ENCODE assay signal across 9 cellular contexts in genomic region chr2:109046925-109047508, GRCh38. TPM values are rescaled to one million over a fixed set of nuclear protein-coding genes. Genes with fewer than 3 reads are reported as not detected.
DNase-seq lines count a peak whose midpoint lies in the region; ATAC-seq and TF ChIP-seq lines count a peak whose summit lies in the region.
"Had no signal": no experiment of that assay in that cellular context is flagged by ENCODE, and none has a peak within 500 bp of the region (broad histone marks: within the 10 kb centered on the region; RNA-seq: fewer than 3 reads in every experiment).

No MANE protein-coding gene starts in this region.

- H3K27me3 ChIP-seq in Panc1 (ENCODE audit: control insufficient read depth, insufficient read depth, low read length) (no peaks in the 10 kb centered on the region; the same call in 1 of the 2 replicates), gastroesophageal sphincter (no peaks in the 10 kb centered on the region)

- TF ChIP-seq CTCF in Panc1 (IDR thresholded peaks at IDR 0.05): no peak; the same call in 1 of the 2 replicates
- no peak for TF ChIP-seq CTCF in gastroesophageal sphincter (IDR thresholded peaks at IDR 0.05)

- H3K4me1 ChIP-seq in Panc1 (ENCODE audit: control insufficient read depth, insufficient read depth, low read length) (no peaks in the 10 kb centered on the region; the same call in 1 of the 2 replicates), gastroesophageal sphincter (no peaks in the 10 kb centered on the region)

- H3K36me3 Mint-ChIP-seq in activated CD4-positive, alpha-beta T cell treated with anti-CD3 and anti-CD28 coated beads for 36 hours (ENCODE audit: low read depth): no peaks in the 10 kb centered on the region
- H3K36me3 Mint-ChIP-seq in activated CD4-positive, alpha-beta T cell treated with anti-CD3 and anti-CD28 coated beads, Interleukin-2, amount 10 ng/mL, durations not matched to agents 7 days and 5 days (ENCODE audit: low read depth): no peaks in the 10 kb centered on the region
- no peaks in the 10 kb centered on the region for H3K36me3 Mint-ChIP-seq in stimulated activated naive B cell treated with anti-CD40 and anti-IgM and Interleukin-4, amounts not matched to agents 10 μg/mL and 1 μg/mL and 100 μg/mL, for 72 hours

- H3K36me3 ChIP-seq in Panc1 (ENCODE audit: control insufficient read depth, insufficient read depth, low read length): no peaks in the 10 kb centered on the region
- no peaks in the 10 kb centered on the region for H3K36me3 ChIP-seq in gastroesophageal sphincter

- CTCF ChIA-PET in activated CD4-positive, alpha-beta T cell treated with anti-CD3 and anti-CD28 coated beads for 36 hours (lab: Charles Lee): interaction anchor here (0.6 to 1.7 kb wide), 3 partner anchors 11 to 113 kb away, joined by 3 to 4 read pairs (median 4); no protein-coding TSS in a partner anchor
- CTCF ChIA-PET in activated CD4-positive, alpha-beta T cell treated with anti-CD3 and anti-CD28 coated beads, Interleukin-2, amount 10 ng/mL, durations not matched to agents 7 days and 5 days (lab: Charles Lee): interaction anchor here (0.5 kb wide), 1 partner anchor 394 kb away, joined by 3 read pairs; no protein-coding TSS in a partner anchor
- CTCF ChIA-PET in Panc1 (lab: Charles Lee): no interaction called here

- no peak for TF ChIP-seq EP300 in gastroesophageal sphincter (IDR thresholded peaks at IDR 0.05)

- in situ Hi-C loops in Panc1 (cut with HindIII; ENCODE audit: low pct_unique_long_range_greater_than_20kb, low sequenced_read_pairs): no loop called here

- H3K4me3 ChIP-seq in Panc1 (ENCODE audit: low read depth in 2 of 2, low read length in 2 of 2) (no peak overlapping the region), gastroesophageal sphincter (no peak overlapping the region)

- peak overlapping the region; percentile 49 for H3K27ac Mint-ChIP-seq in activated CD4-positive, alpha-beta T cell treated with anti-CD3 and anti-CD28 coated beads for 36 hours
- no peak overlapping the region for H3K27ac Mint-ChIP-seq in activated CD4-positive, alpha-beta T cell treated with anti-CD3 and anti-CD28 coated beads, Interleukin-2, amount 10 ng/mL, durations not matched to agents 7 days and 5 days
- H3K27ac Mint-ChIP-seq in stimulated activated naive B cell treated with anti-CD40 and anti-IgM and Interleukin-4, amounts not matched to agents 10 μg/mL and 1 μg/mL and 100 μg/mL, for 72 hours: no peak overlapping the region

- DNase-seq in activated CD4-positive, alpha-beta T cell treated with anti-CD3 and anti-CD28 coated beads for 36 hours: no peak
- no peak for DNase-seq in activated CD4-positive, alpha-beta T cell treated with anti-CD3 and anti-CD28 coated beads, Interleukin-2, amount 10 ng/mL, durations not matched to agents 7 days and 5 days
- DNase-seq in Panc1 (ENCODE audit: low read depth, low spot score): no peak
- no peak for DNase-seq in stimulated activated naive B cell treated with anti-CD40 and anti-IgM and Interleukin-4, amounts not matched to agents 10 μg/mL and 1 μg/mL and 100 μg/mL, for 72 hours
- DNase-seq in NK-92 (lab: John Stamatoyannopoulos, UW; ENCODE audit: unreplicated experiment): no peak
- DNase-seq in LoVo (ENCODE audit: low spot score): no peak
- DNase-seq: activated CD4-positive, alpha-beta T cell treated with anti-CD3 and anti-CD28 coated beads, Interleukin-2, amount 50 U/mL, for 48 hours had no signal

- intact Hi-C loops in activated CD4-positive, alpha-beta T cell treated with anti-CD3 and anti-CD28 coated beads for 36 hours (cut with DNase I, micrococcal nuclease): no loop called here
- intact Hi-C loops in Panc1 (cut with micrococcal nuclease; ENCODE audit: unreplicated experiment): no loop called here

- ATAC-seq in activated CD4-positive, alpha-beta T cell treated with anti-CD3 and anti-CD28 coated beads for 36 hours: peak; percentile 97
- ATAC-seq in HG02798 (IDR thresholded peaks at IDR 0.05; ENCODE audit: poor library complexity, unreplicated experiment) (peak; percentile 92), Panc1 (peak; percentile 79; the same call in 1 of the 2 replicates), gastroesophageal sphincter (no peak)
- ATAC-seq in stimulated activated naive B cell treated with anti-CD40 and anti-IgM and Interleukin-4, amounts not matched to agents 10 μg/mL and 1 μg/mL and 100 μg/mL, for 72 hours (replicated peaks): peak; percentile 59 to 70

- no TSS peak for BruUV-seq in Panc1 (replicated peaks; lab: Mats Ljungman, UMichigan)

- TF ChIP-seq POLR2A in gastroesophageal sphincter (IDR thresholded peaks at IDR 0.05): no peak

- POLR2A ChIA-PET in activated CD4-positive, alpha-beta T cell treated with anti-CD3 and anti-CD28 coated beads for 36 hours (lab: Charles Lee): no interaction called here
- POLR2A ChIA-PET in activated CD4-positive, alpha-beta T cell treated with anti-CD3 and anti-CD28 coated beads, Interleukin-2, amount 10 ng/mL, durations not matched to agents 7 days and 5 days (lab: Charles Lee): interaction anchor here (0.7 kb wide), 1 partner anchor 14 kb away, joined by 3 read pairs; no protein-coding TSS in a partner anchor
- POLR2A ChIA-PET in Panc1 (lab: Charles Lee): no interaction called here

- H3K27me3 Mint-ChIP-seq in activated CD4-positive, alpha-beta T cell treated with anti-CD3 and anti-CD28 coated beads for 36 hours: no peaks in the 10 kb centered on the region
- H3K27me3 Mint-ChIP-seq in activated CD4-positive, alpha-beta T cell treated with anti-CD3 and anti-CD28 coated beads, Interleukin-2, amount 10 ng/mL, durations not matched to agents 7 days and 5 days: no peaks in the 10 kb centered on the region
- H3K27me3 Mint-ChIP-seq in stimulated activated naive B cell treated with anti-CD40 and anti-IgM and Interleukin-4, amounts not matched to agents 10 μg/mL and 1 μg/mL and 100 μg/mL, for 72 hours: peaks cover 0 to 9% of the 10 kb centered on the region in 2 donors

- H3K9me3 Mint-ChIP-seq in activated CD4-positive, alpha-beta T cell treated with anti-CD3 and anti-CD28 coated beads for 36 hours (ENCODE audit: low read depth): no peaks in the 10 kb centered on the region
- no peaks in the 10 kb centered on the region for H3K9me3 Mint-ChIP-seq in activated CD4-positive, alpha-beta T cell treated with anti-CD3 and anti-CD28 coated beads, Interleukin-2, amount 10 ng/mL, durations not matched to agents 7 days and 5 days
- no peaks in the 10 kb centered on the region for H3K9me3 Mint-ChIP-seq in stimulated activated naive B cell treated with anti-CD40 and anti-IgM and Interleukin-4, amounts not matched to agents 10 μg/mL and 1 μg/mL and 100 μg/mL, for 72 hours

- H3K27ac ChIP-seq in Panc1 (ENCODE audit: low read length): no peak overlapping the region
- no peak overlapping the region for H3K27ac ChIP-seq in gastroesophageal sphincter

- H3K9me3 ChIP-seq in Panc1 (ENCODE audit: control insufficient read depth, insufficient read depth, low read depth, low read length) (no peaks in the 10 kb centered on the region), gastroesophageal sphincter (no peaks in the 10 kb centered on the region)

- peaks cover 18% of the 10 kb centered on the region for H3K4me1 Mint-ChIP-seq in activated CD4-positive, alpha-beta T cell treated with anti-CD3 and anti-CD28 coated beads for 36 hours
- peaks cover 14% of the 10 kb centered on the region for H3K4me1 Mint-ChIP-seq in activated CD4-positive, alpha-beta T cell treated with anti-CD3 and anti-CD28 coated beads, Interleukin-2, amount 10 ng/mL, durations not matched to agents 7 days and 5 days
- peaks cover 0 to 2% of the 10 kb centered on the region in 2 donors for H3K4me1 Mint-ChIP-seq in stimulated activated naive B cell treated with anti-CD40 and anti-IgM and Interleukin-4, amounts not matched to agents 10 μg/mL and 1 μg/mL and 100 μg/mL, for 72 hours

- 80 to 100% methylated on average over 1 of the region's 4 CpGs for WGBS in gastroesophageal sphincter (ENCODE audit: low coverage in 1 of 2), 2 donors

- no peak overlapping the region for H3K4me3 Mint-ChIP-seq in activated CD4-positive, alpha-beta T cell treated with anti-CD3 and anti-CD28 coated beads for 36 hours
- H3K4me3 Mint-ChIP-seq in activated CD4-positive, alpha-beta T cell treated with anti-CD3 and anti-CD28 coated beads, Interleukin-2, amount 10 ng/mL, durations not matched to agents 7 days and 5 days: no peak overlapping the region
- no peak overlapping the region for H3K4me3 Mint-ChIP-seq in stimulated activated naive B cell treated with anti-CD40 and anti-IgM and Interleukin-4, amounts not matched to agents 10 μg/mL and 1 μg/mL and 100 μg/mL, for 72 hours

RNA-seq across cellular contexts. Expression of gene EDAR, which starts 58.0 kb away (rescaled TPM):
- total RNA-seq in activated CD4-positive, alpha-beta T cell treated with anti-CD3 and anti-CD28 coated beads for 36 hours: under 1 TPM; 0.78 to 0.81 TPM
- under 1 TPM; 0.87 TPM for total RNA-seq in activated CD4-positive, alpha-beta T cell treated with anti-CD3 and anti-CD28 coated beads, Interleukin-2, amount 10 ng/mL, durations not matched to agents 7 days and 5 days
- not detected for total RNA-seq in Panc1 (2021; ENCODE audit: unreplicated experiment)
- polyA plus RNA-seq in Panc1 (2012; ENCODE audit: insufficient read length): not detected
- under 1 TPM in 1 of 4 donors, not detected in 3; 0.92 TPM for total RNA-seq in gastroesophageal sphincter
